ENCODE assay signal across 16 cellular contexts in genomic region chr12:50322196-50322595, GRCh38. TPM values are rescaled to one million over a fixed set of nuclear protein-coding genes. Genes with fewer than 3 reads are reported as not detected.
DNase-seq lines count a peak whose midpoint lies in the region; ATAC-seq and TF ChIP-seq lines count a peak whose summit lies in the region.
"Had no signal": no experiment of that assay in that cellular context is flagged by ENCODE, and none has a peak within 500 bp of the region (broad histone marks: within the 10 kb centered on the region; RNA-seq: fewer than 3 reads in every experiment).

No MANE protein-coding gene starts in this region.

- peak; percentile 15 for DNase-seq in EH (ENCODE audit: low read depth)
- DNase-seq in HS-5 (ENCODE audit: low read depth): peak; percentile 23
- DNase-seq in RWPE2 (ENCODE audit: low spot score): no peak
- DNase-seq in islet precursor cell: peak; percentile 48
- no peak for DNase-seq in CD8-positive, alpha-beta memory T cell
- DNase-seq in NCI-H345 (lab: John Stamatoyannopoulos, UW): no peak
- DNase-seq: ACHN; Calu3; CD4-positive, CD25-positive, alpha-beta regulatory T cell; DMS 273 treated with DMSO at 0.1 percent for 48 hours; GF-D8; GM23248; KBM-7 had no signal

- POLR2A ChIA-PET in CD8-positive, alpha-beta memory T cell (lab: Charles Lee): no interaction called here

- TF ChIP-seq CTCF in RWPE2 (IDR thresholded peaks at IDR 0.05; ENCODE audit: poor library complexity, severe bottlenecking): no peak

- no peaks in the 10 kb centered on the region for H3K27me3 Mint-ChIP-seq in CD8-positive, alpha-beta memory T cell
- H3K27me3 Mint-ChIP-seq: CD4-positive, CD25-positive, alpha-beta regulatory T cell had no signal

- no peaks in the 10 kb centered on the region for H3K9me3 ChIP-seq in RWPE2 (ENCODE audit: severe bottlenecking)
- no peaks in the 10 kb centered on the region for H3K9me3 ChIP-seq in CD8-positive, alpha-beta memory T cell (ENCODE audit: low read length)
- H3K9me3 ChIP-seq: BLaER1 treated with 17β-estradiol and CSF1 and Interleukin-3, amounts not matched to agents 10 nM and 100 nM had no signal

- CTCF ChIA-PET in CD8-positive, alpha-beta memory T cell (lab: Charles Lee): no interaction called here

- no peaks in the 10 kb centered on the region for H3K4me1 Mint-ChIP-seq in CD8-positive, alpha-beta memory T cell

- peaks cover 17% of the 10 kb centered on the region for H3K4me1 ChIP-seq in RWPE2 (ENCODE audit: insufficient read depth, poor library complexity, severe bottlenecking)
- no peaks in the 10 kb centered on the region for H3K4me1 ChIP-seq in CD8-positive, alpha-beta memory T cell (ENCODE audit: insufficient read depth, low read length)
- H3K4me1 ChIP-seq: BLaER1 treated with 17β-estradiol and CSF1 and Interleukin-3, amounts not matched to agents 10 nM and 100 nM had no signal

- peaks cover 0 to 2% (median 0%) of the 10 kb centered on the region in 3 donors for H3K36me3 Mint-ChIP-seq in CD8-positive, alpha-beta memory T cell

- H3K4me3 ChIP-seq in RWPE2 (ENCODE audit: severe bottlenecking): no peak overlapping the region
- H3K4me3 ChIP-seq in CD8-positive, alpha-beta memory T cell (ENCODE audit: low read length): no peak overlapping the region
- H3K4me3 ChIP-seq: BLaER1 treated with 17β-estradiol and CSF1 and Interleukin-3, amounts not matched to agents 10 nM and 100 nM; GM23248 had no signal

- peak; percentile 45; the same call in 2 of the 3 replicates for ATAC-seq in RWPE2 (ENCODE audit: low read depth)
- no peak for ATAC-seq in GM21529 (IDR thresholded peaks at IDR 0.05; ENCODE audit: unreplicated experiment)
- no peak for ATAC-seq in HG02852 (IDR thresholded peaks at IDR 0.05; ENCODE audit: unreplicated experiment)

- H3K36me3 ChIP-seq in RWPE2 (ENCODE audit: low read depth): no peaks in the 10 kb centered on the region
- H3K36me3 ChIP-seq in CD8-positive, alpha-beta memory T cell (ENCODE audit: insufficient read depth, low read length): no peaks in the 10 kb centered on the region
- H3K36me3 ChIP-seq: BLaER1 treated with 17β-estradiol and CSF1 and Interleukin-3, amounts not matched to agents 10 nM and 100 nM had no signal

- H3K27ac ChIP-seq in RWPE2 (ENCODE audit: poor library complexity, severe bottlenecking): no peak overlapping the region
- no peak overlapping the region for H3K27ac ChIP-seq in CD8-positive, alpha-beta memory T cell (ENCODE audit: low read depth, low read length)
- H3K27ac ChIP-seq: BLaER1 treated with 17β-estradiol and CSF1 and Interleukin-3, amounts not matched to agents 10 nM and 100 nM; GM23248 had no signal

- no peaks in the 10 kb centered on the region for H3K27me3 ChIP-seq in RWPE2 (ENCODE audit: insufficient read depth, poor library complexity, severe bottlenecking)
- H3K27me3 ChIP-seq in CD8-positive, alpha-beta memory T cell (ENCODE audit: insufficient read depth, low read length, poor library complexity, severe bottlenecking): no peaks in the 10 kb centered on the region
- H3K27me3 ChIP-seq: BLaER1 treated with 17β-estradiol and CSF1 and Interleukin-3, amounts not matched to agents 10 nM and 100 nM had no signal

- H3K9me3 Mint-ChIP-seq in CD8-positive, alpha-beta memory T cell: no peaks in the 10 kb centered on the region
- H3K9me3 Mint-ChIP-seq: CD4-positive, CD25-positive, alpha-beta regulatory T cell had no signal

- H3K27ac Mint-ChIP-seq in CD8-positive, alpha-beta memory T cell: no peak overlapping the region
- H3K27ac Mint-ChIP-seq: CD4-positive, CD25-positive, alpha-beta regulatory T cell had no signal

- no peak overlapping the region for H3K4me3 Mint-ChIP-seq in CD8-positive, alpha-beta memory T cell
- H3K4me3 Mint-ChIP-seq: CD4-positive, CD25-positive, alpha-beta regulatory T cell had no signal

RNA-seq across cellular contexts. Expression of gene LIMA1, which starts 38.9 kb away (rescaled TPM):
- 100 to 1,000 TPM in 1 of 2 experiments, 10 to 100 TPM in 1; 95.4 to 103 TPM for total RNA-seq in CD8-positive, alpha-beta memory T cell
- polyA plus RNA-seq in CD8-positive, alpha-beta memory T cell: 13.1 TPM

Comparison
In these comparisons a context has a peak if more than half of its experiments do, and no peak if none do; other contexts are left out.
1. DNase-seq: peak in EH (single experiment), HS-5 (single experiment) and islet precursor cell (single experiment); none in RWPE2 (single experiment), CD8-positive, alpha-beta memory T cell (0 of 5) and NCI-H345 (single experiment).